In genomic region chr12:106135781-106136180, GRCh38 we compare ENCODE assay signal across 10 cellular contexts. TPM values are rescaled to one million over a fixed set of nuclear protein-coding genes. Genes with fewer than 3 reads are reported as not detected.
DNase-seq lines count a peak whose midpoint lies in the region; ATAC-seq and TF ChIP-seq lines count a peak whose summit lies in the region.
"Had no signal": no experiment of that assay in that cellular context is flagged by ENCODE, and none has a peak within 500 bp of the region (broad histone marks: within the 10 kb centered on the region; RNA-seq: fewer than 3 reads in every experiment).

No MANE protein-coding gene starts in this region.

- H3K4me1 ChIP-seq in breast epithelium (no peaks in the 10 kb centered on the region), left lung (peaks cover 17 to 39% of the 10 kb centered on the region in 2 donors), tibial nerve (peaks cover 0 to 82% (median 21%) of the 10 kb centered on the region in 4 donors)

- peaks cover 14% of the 10 kb centered on the region for H3K4me1 Mint-ChIP-seq in activated naive CD8-positive, alpha-beta T cell treated with anti-CD3 and anti-CD28 coated beads, Interleukin-2, amount 50 U/mL, for 24 hours

- DNase-seq in NCI-H2029 treated with DMSO at 0.1 percent for 48 hours (lab: John Stamatoyannopoulos, UW) (peak; percentile 48), NCI-H2029 (lab: John Stamatoyannopoulos, UW) (no peak), breast epithelium (ENCODE audit: low spot score in 2 of 2) (no peak), left lung (no peak), tibial nerve (ENCODE audit: low spot score in 2 of 2) (no peak)
- no peak for DNase-seq in stimulated activated CD4-positive, alpha-beta T cell treated with anti-CD3 and anti-CD28 coated beads, Interleukin-4, amount 100 ng/mL, for 24 hours
- no peak for DNase-seq in activated CD4-positive, alpha-beta T cell treated with anti-CD3 and anti-CD28 coated beads for 48 hours
- no peak for DNase-seq in activated naive CD8-positive, alpha-beta T cell treated with anti-CD3 and anti-CD28 coated beads, Interleukin-2, amount 50 U/mL, for 24 hours

- H3K27ac Mint-ChIP-seq in activated naive CD8-positive, alpha-beta T cell treated with anti-CD3 and anti-CD28 coated beads, Interleukin-2, amount 50 U/mL, for 24 hours: no peak overlapping the region

- H3K27ac ChIP-seq in breast epithelium (peak overlapping the region; percentile 23 to 45), left lung (peak overlapping the region in 1 of 2 donors; percentile 65), tibial nerve (peak overlapping the region; percentile 15 to 97 (median 88))
- H3K27ac ChIP-seq: pancreas, WERI-Rb-1 had no signal

- H3K27me3 ChIP-seq in breast epithelium (no peaks in the 10 kb centered on the region), left lung (peaks cover 9 to 60% of the 10 kb centered on the region in 2 donors), tibial nerve (no peaks in the 10 kb centered on the region)
- H3K27me3 ChIP-seq: pancreas had no signal

- no peaks in the 10 kb centered on the region for H3K9me3 Mint-ChIP-seq in activated naive CD8-positive, alpha-beta T cell treated with anti-CD3 and anti-CD28 coated beads, Interleukin-2, amount 50 U/mL, for 24 hours

- intact Hi-C loops in breast epithelium (cut with DNase I; ENCODE audit: low total_unique reads): no loop called here
- intact Hi-C loops in left lung (cut with DNase I): loop anchor here in 1 of 2 donors (5.0 kb wide), 1 partner anchor 713 kb away; no protein-coding TSS in a partner anchor

- no peak overlapping the region for H3K4me3 Mint-ChIP-seq in activated naive CD8-positive, alpha-beta T cell treated with anti-CD3 and anti-CD28 coated beads, Interleukin-2, amount 50 U/mL, for 24 hours

- no peaks in the 10 kb centered on the region for H3K36me3 Mint-ChIP-seq in activated naive CD8-positive, alpha-beta T cell treated with anti-CD3 and anti-CD28 coated beads, Interleukin-2, amount 50 U/mL, for 24 hours (ENCODE audit: low read depth)

- no peaks in the 10 kb centered on the region for H3K36me3 ChIP-seq in breast epithelium
- no peaks in the 10 kb centered on the region for H3K36me3 ChIP-seq in left lung
- no peaks in the 10 kb centered on the region for H3K36me3 ChIP-seq in tibial nerve
- H3K36me3 ChIP-seq: pancreas, WERI-Rb-1 had no signal

- WGBS in tibial nerve, 2 donors: 18 to 21% methylated on average over 4 of the region's 4 CpGs

- H3K4me3 ChIP-seq in breast epithelium (peak overlapping the region; percentile 81 to 96 (median 89)), left lung (peak overlapping the region; percentile 45 to 53), tibial nerve (peak overlapping the region in 2 of 4 donors; percentile 56 to 89)

- TF ChIP-seq CTCF in breast epithelium (IDR thresholded peaks at IDR 0.05): no peak
- no peak for TF ChIP-seq CTCF in left lung (IDR thresholded peaks at IDR 0.05)
- no peak for TF ChIP-seq CTCF in tibial nerve (IDR thresholded peaks at IDR 0.05)

- TF ChIP-seq EP300 in tibial nerve (IDR thresholded peaks at IDR 0.05): no peak

- H3K9me3 ChIP-seq in breast epithelium: no peaks in the 10 kb centered on the region
- H3K9me3 ChIP-seq in left lung: no peaks in the 10 kb centered on the region
- H3K9me3 ChIP-seq in tibial nerve: no peaks in the 10 kb centered on the region
- H3K9me3 ChIP-seq: pancreas had no signal

- no peak for TF ChIP-seq POLR2A in breast epithelium (IDR thresholded peaks at IDR 0.05)
- TF ChIP-seq POLR2A in tibial nerve (IDR thresholded peaks at IDR 0.05): no peak

- ATAC-seq in left lung: peak; percentile 3
- no peak for ATAC-seq in activated naive CD8-positive, alpha-beta T cell treated with anti-CD3 and anti-CD28 coated beads, Interleukin-2, amount 50 U/mL, for 24 hours

- H3K27me3 Mint-ChIP-seq in activated naive CD8-positive, alpha-beta T cell treated with anti-CD3 and anti-CD28 coated beads, Interleukin-2, amount 50 U/mL, for 24 hours: peaks cover 54% of the 10 kb centered on the region

RNA-seq across cellular contexts. Expression of gene NUAK1, which starts 3.0 kb away (rescaled TPM):
- 10 to 100 TPM in 2 of 3 donors, 1 to 10 TPM in 1; 6.0 to 20.2 (median 13.1) TPM for total RNA-seq in breast epithelium
- total RNA-seq in left lung: 10 to 100 TPM; 11.0 to 11.7 TPM
- 10 to 100 TPM; 32.0 to 47.9 (median 33.5) TPM for total RNA-seq in tibial nerve
